In genomic region chr4:12778191-12778590, GRCh38 we compare ENCODE assay signal across 28 cellular contexts.
"Had no signal": no experiment of that assay in that cellular context is flagged by ENCODE, and none has a peak within 500 bp of the region (broad histone marks: within the 10 kb centered on the region; RNA-seq: fewer than 3 reads in every experiment).

No MANE protein-coding gene starts in this region.

- ATAC-seq: effector memory CD8-positive, alpha-beta T cell; esophagus mucosa; foreskin keratinocyte; gastrocnemius medialis; gastroesophageal sphincter; heart left ventricle; heart right ventricle had no signal

- H3K4me1 ChIP-seq: colonic mucosa, esophagus muscularis mucosa, esophagus squamous epithelium, foreskin keratinocyte, gastrocnemius medialis, gastroesophageal sphincter, heart left ventricle, heart right ventricle had no signal

- H3K27ac ChIP-seq: colonic mucosa, coronary artery, dorsolateral prefrontal cortex, epithelial cell of prostate, esophagus muscularis mucosa, esophagus squamous epithelium, foreskin keratinocyte, gastrocnemius medialis, gastroesophageal sphincter, heart left ventricle, heart right ventricle had no signal

- DNase-seq: colonic mucosa; cortex of kidney; dermis blood vessel endothelial cell; dorsolateral prefrontal cortex; effector CD4-positive, alpha-beta T cell; effector CD8-positive, alpha-beta T cell; effector memory CD4-positive, alpha-beta T cell; effector memory CD8-positive, alpha-beta T cell; endodermal cell; erythroblast; esophagus squamous epithelium; foreskin fibroblast; foreskin keratinocyte; foreskin melanocyte; gastrocnemius medialis; glutamatergic neuron; head of caudate nucleus; heart left ventricle; heart right ventricle had no signal

- FAIRE-seq: colon, endometrium, endothelial cell of umbilical vein, frontal cortex had no signal

- H3K27me3 ChIP-seq: colonic mucosa, esophagus muscularis mucosa, esophagus squamous epithelium, foreskin keratinocyte, gastrocnemius medialis, gastroesophageal sphincter, heart left ventricle, heart right ventricle had no signal

- H3K4me3 ChIP-seq: colonic mucosa, coronary artery, dorsolateral prefrontal cortex, esophagus muscularis mucosa, esophagus squamous epithelium, gastrocnemius medialis, gastroesophageal sphincter, heart left ventricle, heart right ventricle had no signal

- H3K9me3 ChIP-seq: colonic mucosa, esophagus muscularis mucosa, esophagus squamous epithelium, gastrocnemius medialis, gastroesophageal sphincter, heart left ventricle, heart right ventricle had no signal

- H3K36me3 ChIP-seq: colonic mucosa, esophagus muscularis mucosa, esophagus squamous epithelium, gastrocnemius medialis, gastroesophageal sphincter, heart left ventricle, heart right ventricle had no signal
